Comparison of ENCODE assay signal across 8 cellular contexts in genomic region chr16:813204-813915, GRCh38. TPM values are rescaled to one million over a fixed set of nuclear protein-coding genes. Genes with fewer than 3 reads are reported as not detected.
DNase-seq lines count a peak whose midpoint lies in the region; ATAC-seq, FAIRE-seq and TF ChIP-seq lines count a peak whose summit lies in the region.

No MANE protein-coding gene starts in this region.

- no peak overlapping the region for H4K5ac ChIP-seq in H1 (ENCODE audit: insufficient read length, low read depth, low read length)

- TF ChIP-seq EP300 in H1 (IDR thresholded peaks at IDR 0.05; ENCODE audit: borderline replicate concordance in 1 of 2, low read depth in 2 of 2, low read length in 2 of 2): no peak; a peak in 1 of 3 replicates

- CTCF ChIA-PET in H1 (lab: Charles Lee; ENCODE audit: partially characterized antibody): interaction anchor here (1.0 to 1.7 kb wide), 3 partner anchors 32 to 244 kb away, joined by 3 to 4 read pairs (median 4); no protein-coding TSS in a partner anchor

- no peak overlapping the region for H4K91ac ChIP-seq in H1 (replicated peaks; ENCODE audit: insufficient read length, low read length)

- H3K23me2 ChIP-seq in H1 (ENCODE audit: low read depth, low read length): no peaks in the 10 kb centered on the region; the same call in 1 of the 2 replicates

- no peak for TF ChIP-seq POLR2A in H1 (IDR thresholded peaks at IDR 0.05; ENCODE audit: control extremely low read depth in 1 of 2, low read depth in 2 of 2, low read length in 2 of 2)
- TF ChIP-seq POLR2A in testis (IDR thresholded peaks at IDR 0.05): no peak

- H3K4me1 ChIP-seq in HUES48 (ENCODE audit: control insufficient read depth, insufficient read depth, low read length) (0 out of 2 replicates have a peak, but pooled peaks cover 1% of the 10 kb centered on the region), H1 (replicated peaks in 1 of 4; ENCODE audit: control insufficient read depth in 3 of 4, insufficient read depth in 4 of 4, low read length in 3 of 4) (peaks cover 0 to 3% (median 2%) of the 10 kb centered on the region in 4 experiments; a peak in 6 of 7 replicates), testis (peaks cover 3% of the 10 kb centered on the region)

- peaks cover 0 to 4% of the 10 kb centered on the region in 2 experiments for H4K20me1 ChIP-seq in H1 (replicated peaks in 1 of 2; ENCODE audit: control insufficient read depth in 1 of 2, insufficient read depth in 2 of 2, low read length in 2 of 2)

- H3K23ac ChIP-seq in H1 (ENCODE audit: insufficient read length): no peak overlapping the region

- no peak overlapping the region for H3K56ac ChIP-seq in H1 (replicated peaks; ENCODE audit: insufficient read length, low read depth, low read length)

- H3K36me3 ChIP-seq in HUES48 (ENCODE audit: control insufficient read depth, insufficient read depth, low read length) (no peaks in the 10 kb centered on the region), H1 (ENCODE audit: control insufficient read depth in 2 of 4, insufficient read depth in 4 of 4, low read length in 3 of 4) (no peaks in the 10 kb centered on the region), testis (ENCODE audit: low read depth, missing control alignments) (no peaks in the 10 kb centered on the region)

- WGBS in H1 (ENCODE audit: extremely low coverage in 1 of 2, insufficient coverage in 1 of 2, insufficient read length in 1 of 2, insufficient replicate concordance in 2 of 2, low coverage in 1 of 2, low lambda C conversion rate in 2 of 2, missing lambda C conversion rate in 1 of 2), 2 experiments: 29% methylated on average over 35 of the region's 67 CpGs; no CpG with 5 or more reads in 1 of the 2 experiments
- 4 to 19% methylated on average over 9 to 42 of the region's 67 CpGs for WGBS in testis, 2 donors

- no peak overlapping the region for H2AFZ ChIP-seq in H1 (ENCODE audit: low read length)

- peaks cover 0 to 3% of the 10 kb centered on the region in 2 experiments; a peak in 1 of 4 replicates for H3K79me2 ChIP-seq in H1 (ENCODE audit: control insufficient read depth in 1 of 2, insufficient read depth in 2 of 2, low read length in 2 of 2)

- no peak overlapping the region for H4K8ac ChIP-seq in H1 (ENCODE audit: extremely low read depth, insufficient read depth, low read length)

- ATAC-seq in HG03108 (IDR thresholded peaks at IDR 0.05; ENCODE audit: unreplicated experiment) (no peak), GM18861 (IDR thresholded peaks at IDR 0.05; ENCODE audit: unreplicated experiment) (no peak)

- H2BK12ac ChIP-seq in H1 (ENCODE audit: low read depth, low read length): no peak overlapping the region

- TF ChIP-seq CTCF in AG09309 (IDR thresholded peaks at IDR 0.05; ENCODE audit: control insufficient read depth, insufficient read depth, low read depth, low read length, missing control alignments) (peak; percentile 61), H1 (IDR thresholded peaks at IDR 0.05; ENCODE audit: control extremely low read depth in 1 of 3, insufficient read depth in 1 of 3, low read depth in 1 of 3, low read length in 3 of 3) (peak; percentile 82 to 94 (median 91)), testis (IDR thresholded peaks at IDR 0.05) (peak; percentile 53 to 61 (median 55))

- H3K27ac ChIP-seq in HUES48 (ENCODE audit: low read depth, low read length) (no peak overlapping the region), H1 (ENCODE audit: low read depth, low read length) (no peak overlapping the region), testis (no peak overlapping the region)

- POLR2A ChIA-PET in H1 (lab: Charles Lee; ENCODE audit: partially characterized antibody): no interaction called here

- H2BK20ac ChIP-seq in H1 (ENCODE audit: low read length): no peak overlapping the region

- intact Hi-C loops in testis (cut with DNase I; ENCODE audit: low total_unique reads): loop anchor here (10.0 kb wide), 1 partner anchor 241 kb away; no protein-coding TSS in a partner anchor

- no peak overlapping the region for H3K14ac ChIP-seq in H1 (ENCODE audit: insufficient read length)

- H3K9me3 ChIP-seq in HUES48 (ENCODE audit: control insufficient read depth, insufficient read depth, low read length) (no peaks in the 10 kb centered on the region), H1 (ENCODE audit: insufficient read depth in 2 of 2, low read depth in 1 of 2, low read length in 1 of 2) (peaks cover 0 to 6% of the 10 kb centered on the region in 2 experiments; a peak in 1 of 4 replicates), testis (no peaks in the 10 kb centered on the region)

- H2BK5ac ChIP-seq in H1 (ENCODE audit: low read depth, low read length): no peak overlapping the region

- peak overlapping the region; percentile 47 to 75; a peak in 3 of 4 replicates for H3K4me2 ChIP-seq in H1 (ENCODE audit: insufficient read depth in 1 of 2, low read depth in 2 of 2, low read length in 2 of 2)

- H3K27me3 ChIP-seq in HUES48 (ENCODE audit: control insufficient read depth, insufficient read depth, low read length) (no peaks in the 10 kb centered on the region), H1 (replicated peaks in 1 of 4; ENCODE audit: control insufficient read depth in 3 of 4, extremely low read depth in 1 of 4, insufficient read depth in 3 of 4, low read length in 3 of 4) (peaks cover 0 to 6% (median 4%) of the 10 kb centered on the region in 4 experiments; a peak in 6 of 7 replicates), testis (no peaks in the 10 kb centered on the region)

- peak; percentile 94 to 98 for TF ChIP-seq RAD21 in H1 (IDR thresholded peaks at IDR 0.05 in 1 of 2, conservative IDR thresholded peaks at IDR 0.05 in 1 of 2; ENCODE audit: low read depth in 2 of 2, low read length in 2 of 2)

- H3K79me1 ChIP-seq in H1 (ENCODE audit: low read depth, low read length): no peaks in the 10 kb centered on the region

- H2BK15ac ChIP-seq in H1 (ENCODE audit: low read length): no peak overlapping the region

- no peak for FAIRE-seq in H1 (lab: Jason Lieb, UNC)

- H2AK5ac ChIP-seq in H1 (ENCODE audit: low read depth, low read length): no peak overlapping the region

- H2BK120ac ChIP-seq in H1 (replicated peaks; ENCODE audit: low read depth, low read length): no peak overlapping the region

- no peak overlapping the region for H3K9ac ChIP-seq in HUES48 (ENCODE audit: low read depth, low read length)
- no peak overlapping the region; a peak in 1 of 7 replicates for H3K9ac ChIP-seq in H1 (replicated peaks in 1 of 4; ENCODE audit: extremely low read depth in 1 of 4, low read depth in 3 of 4, low read length in 3 of 4)

- no peak overlapping the region for H3K18ac ChIP-seq in H1 (ENCODE audit: extremely low read depth, low read length)

- no peak overlapping the region for H3K4ac ChIP-seq in H1 (replicated peaks; ENCODE audit: insufficient read length, low read depth, low read length)

- H3K4me3 ChIP-seq in AG09309 (ENCODE audit: control insufficient read depth, low read depth, low read length) (peak overlapping the region; percentile 22), HUES48 (ENCODE audit: low read depth, low read length) (peak overlapping the region; percentile 62), H1 (ENCODE audit: extremely low read depth in 1 of 4, insufficient read depth in 2 of 4, low read depth in 3 of 4, low read length in 4 of 4) (peak overlapping the region; percentile 2 to 55 (median 25); a peak in 5 of 8 replicates), testis (peak overlapping the region in 1 of 2 donors; percentile 17)

- DNase-seq in AG09309 (ENCODE audit: low read depth) (no peak), H1 (ENCODE audit: low read depth in 1 of 2, low spot score in 2 of 2) (peak in 1 of 2 experiments; percentile 91), middle frontal gyrus (ENCODE audit: extremely low spot score, low spot score) (peak; percentile 20), testis (peak; percentile 50)
- peak; percentile 41 to 42 for DNase-seq in activated CD4-positive, alpha-beta T cell treated with anti-CD3 and anti-CD28 coated beads, Interleukin-2, amount 50 U/mL, for 4 hours

RNA-seq across cellular contexts. Expression of gene GNG13, which starts 12.8 kb away (rescaled TPM):
- not detected in 2 replicates for total RNA-seq in H1 (2021; fragmentation: NEBNext Ultra II Directional; extraction: Animal tissue kit (Norgen Biotek cat#: 25700))
- polyA plus RNA-seq in H1 (2011; rRNA removed) (not detected in 2 replicates), testis (ENCODE audit: insufficient read depth, low read depth, low replicate concordance) (not detected)
- not detected for polyA plus RNA-seq in H1 (2011; cell fraction: cytosol; rRNA removed)
- 0.11 TPM for polyA plus RNA-seq in H1 (2011; cell fraction: nucleus; rRNA removed)
- polyA plus RNA-seq in H1 (2012, experiment 1 of 2): 0.59 to 1.3 TPM (median 0.96 TPM) in 4 replicates
- 0.49 TPM for polyA plus RNA-seq in H1 (2012, experiment 2 of 2)
- polyA plus RNA-seq in H1 (2013, experiment 1 of 2): 0.34 TPM
- 0.39 TPM for polyA plus RNA-seq in H1 (2013, experiment 2 of 2)
- polyA minus RNA-seq in H1 (2011; rRNA and poly(A)+ RNA removed): not detected in 2 replicates
- not detected for polyA minus RNA-seq in H1 (2011; cell fraction: cytosol; rRNA and poly(A)+ RNA removed)
- polyA minus RNA-seq in H1 (2011; cell fraction: nucleus; rRNA and poly(A)+ RNA removed): not detected
- total RNA-seq in testis: not detected

RNA-seq across cellular contexts. Expression of gene CHTF18, which starts 24.9 kb away (rescaled TPM):
- total RNA-seq in H1 (2021; fragmentation: NEBNext Ultra II Directional; extraction: Animal tissue kit (Norgen Biotek cat#: 25700)): 98.3 and 104 TPM in 2 replicates
- 75.3 and 156 TPM in 2 replicates for polyA plus RNA-seq in H1 (2011; rRNA removed)
- polyA plus RNA-seq in H1 (2011; cell fraction: cytosol; rRNA removed): 87.5 TPM
- polyA plus RNA-seq in H1 (2011; cell fraction: nucleus; rRNA removed): 592 TPM
- 72.1 to 113 TPM (median 103 TPM) in 4 replicates for polyA plus RNA-seq in H1 (2012, experiment 1 of 2)
- 43.8 TPM for polyA plus RNA-seq in H1 (2012, experiment 2 of 2)
- 70.5 TPM for polyA plus RNA-seq in H1 (2013, experiment 1 of 2)
- polyA plus RNA-seq in H1 (2013, experiment 2 of 2): 59.1 TPM
- polyA minus RNA-seq in H1 (2011; rRNA and poly(A)+ RNA removed): 18.1 and 20.4 TPM in 2 replicates
- polyA minus RNA-seq in H1 (2011; cell fraction: cytosol; rRNA and poly(A)+ RNA removed): 26.9 TPM
- 90.8 TPM for polyA minus RNA-seq in H1 (2011; cell fraction: nucleus; rRNA and poly(A)+ RNA removed)
- 10 to 100 TPM; 90.6 to 95.0 TPM for total RNA-seq in testis
- 32.5 TPM for polyA plus RNA-seq in testis (ENCODE audit: insufficient read depth, low read depth, low replicate concordance)

RNA-seq across cellular contexts. Expression of gene RPUSD1, which starts 25.2 kb away (rescaled TPM):
- total RNA-seq in H1 (2021; fragmentation: NEBNext Ultra II Directional; extraction: Animal tissue kit (Norgen Biotek cat#: 25700)): 32.2 and 32.7 TPM in 2 replicates
- 61.8 and 81.8 TPM in 2 replicates for polyA plus RNA-seq in H1 (2011; rRNA removed)
- polyA plus RNA-seq in H1 (2011; cell fraction: cytosol; rRNA removed): 45.2 TPM
- polyA plus RNA-seq in H1 (2011; cell fraction: nucleus; rRNA removed): 71.6 TPM
- polyA plus RNA-seq in H1 (2012, experiment 1 of 2): 17.8 to 34.1 TPM (median 33.0 TPM) in 4 replicates
- polyA plus RNA-seq in H1 (2012, experiment 2 of 2): 35.0 TPM
- 24.4 TPM for polyA plus RNA-seq in H1 (2013, experiment 1 of 2)
- polyA plus RNA-seq in H1 (2013, experiment 2 of 2): 24.6 TPM
- 13.4 and 17.4 TPM in 2 replicates for polyA minus RNA-seq in H1 (2011; rRNA and poly(A)+ RNA removed)
- 23.9 TPM for polyA minus RNA-seq in H1 (2011; cell fraction: cytosol; rRNA and poly(A)+ RNA removed)
- polyA minus RNA-seq in H1 (2011; cell fraction: nucleus; rRNA and poly(A)+ RNA removed): 42.1 TPM
- 10 to 100 TPM; 18.6 to 24.0 TPM for total RNA-seq in testis
- 11.4 TPM for polyA plus RNA-seq in testis (ENCODE audit: insufficient read depth, low read depth, low replicate concordance)

RNA-seq across cellular contexts. Expression of gene MSLN, which starts 52.8 kb away (rescaled TPM):
- 0.28 TPM in 1 of 2 replicates, not detected in the other for total RNA-seq in H1 (2021; fragmentation: NEBNext Ultra II Directional; extraction: Animal tissue kit (Norgen Biotek cat#: 25700))
- polyA plus RNA-seq in H1 (2011; rRNA removed): 0.31 and 0.50 TPM in 2 replicates
- polyA plus RNA-seq in H1 (2011; cell fraction: cytosol; rRNA removed): 0.37 TPM
- polyA plus RNA-seq in H1 (2011; cell fraction: nucleus; rRNA removed): 1.5 TPM
- polyA plus RNA-seq in H1 (2012, experiment 1 of 2): 0.24 to 0.56 TPM (median 0.29 TPM) in 3 of 4 replicates, not detected in the other
- polyA plus RNA-seq in H1 (2012, experiment 2 of 2): 0.18 TPM
- 0.51 TPM for polyA plus RNA-seq in H1 (2013, experiment 1 of 2)
- 0.18 TPM for polyA plus RNA-seq in H1 (2013, experiment 2 of 2)
- polyA minus RNA-seq in H1 (2011; rRNA and poly(A)+ RNA removed): 0.44 TPM in 1 of 2 replicates, not detected in the other
- 1.9 TPM for polyA minus RNA-seq in H1 (2011; cell fraction: cytosol; rRNA and poly(A)+ RNA removed)
- 1.6 TPM for polyA minus RNA-seq in H1 (2011; cell fraction: nucleus; rRNA and poly(A)+ RNA removed)
- total RNA-seq in testis: 1 to 10 TPM; 1.5 to 2.8 TPM
- 18.5 TPM for polyA plus RNA-seq in testis (ENCODE audit: insufficient read depth, low read depth, low replicate concordance)
